In the genomic region with DNA sequence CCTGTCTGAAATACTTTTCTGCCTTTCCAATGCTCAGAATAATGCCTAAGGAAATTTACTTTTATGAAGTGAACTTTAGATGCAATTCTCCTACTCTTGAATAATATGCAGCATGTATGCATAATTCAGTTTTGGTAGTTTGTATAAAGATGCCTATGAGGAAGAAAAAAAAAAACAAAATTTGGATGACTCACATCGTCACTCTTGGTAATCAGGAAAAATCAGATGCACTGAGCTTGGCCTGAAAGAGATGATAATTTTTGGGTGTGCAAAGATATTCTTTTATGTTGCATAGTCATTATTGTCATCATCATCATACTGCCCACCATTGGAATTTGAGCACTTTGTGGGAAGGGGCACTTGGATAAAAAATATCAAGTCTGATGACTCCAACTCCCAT, we compare ENCODE assay signal across 5 cellular contexts.
"Had no signal": no experiment of that assay in that cellular context is flagged by ENCODE, and none has a peak within 500 bp of the region (broad histone marks: within the 10 kb centered on the region; RNA-seq: fewer than 3 reads in every experiment).

No MANE protein-coding gene starts in this region.

- FAIRE-seq: HTR-8/SVneo had no signal

- DNase-seq: IMR-90, KBM-7, KG1 had no signal

- H3K27ac ChIP-seq: HL-60 had no signal
